ENCODE assay signal across 22 cellular contexts in genomic region chr1:17611991-17612390, GRCh38.
A peak's percentile ranks its signal among the peaks of the same experiment; 100 is the strongest.
DNase-seq lines count a peak whose midpoint lies in the region; ATAC-seq, FAIRE-seq and TF ChIP-seq lines count a peak whose summit lies in the region.
"Had no signal": no experiment of that assay in that cellular context is flagged by ENCODE, and none has a peak within 500 bp of the region (broad histone marks: within the 10 kb centered on the region; RNA-seq: fewer than 3 reads in every experiment).

No MANE protein-coding gene starts in this region.

- H3K27ac ChIP-seq in sigmoid colon = no peak overlapping the region
- H3K27ac ChIP-seq: pancreas, skin epidermis, upper lobe of right lung had no signal

- intact Hi-C loops in sigmoid colon (cut with DNase I) = no loop called here

- H3K27me3 Mint-ChIP-seq in activated T-cell treated with anti-CD3 and anti-CD28 coated beads, Interleukin-2, amount 50 U/mL, for 4 hours (ENCODE audit: low read depth) = peaks cover 7% of the 10 kb centered on the region
- no peaks in the 10 kb centered on the region for H3K27me3 Mint-ChIP-seq in T-helper 2 cell treated with Interferon-gamma antibody and Interleukin-4, amounts not matched to agents 5 μg/mL and 100 μg/mL, for 36 hours (ENCODE audit: low read depth)

- H3K36me3 ChIP-seq in bronchial epithelial cell (ENCODE audit: control insufficient read depth, insufficient read depth, low read length) (no peaks in the 10 kb centered on the region), sigmoid colon (peaks cover 0 to 41% (median 5%) of the 10 kb centered on the region in 4 donors)

- H3K9me3 ChIP-seq in sigmoid colon = no peaks in the 10 kb centered on the region
- H3K9me3 ChIP-seq: pancreas, upper lobe of right lung had no signal

- no peaks in the 10 kb centered on the region for H3K9me3 Mint-ChIP-seq in activated T-cell treated with anti-CD3 and anti-CD28 coated beads, Interleukin-2, amount 50 U/mL, for 4 hours
- no peaks in the 10 kb centered on the region for H3K9me3 Mint-ChIP-seq in T-helper 2 cell treated with Interferon-gamma antibody and Interleukin-4, amounts not matched to agents 5 μg/mL and 100 μg/mL, for 36 hours
- H3K9me3 Mint-ChIP-seq: CD8-positive, alpha-beta memory T cell; natural killer cell; stimulated activated naive CD8-positive, alpha-beta T cell treated with anti-CD3 and anti-CD28 coated beads, Interleukin-15, amount 100 ng/mL, for 72 hours had no signal

- H3K4me1 ChIP-seq in sigmoid colon = peaks cover 0 to 14% (median under 1%) of the 10 kb centered on the region in 4 donors
- H3K4me1 ChIP-seq: pancreas, upper lobe of right lung had no signal

- no peak overlapping the region for H3K27ac Mint-ChIP-seq in T-helper 2 cell treated with Interferon-gamma antibody and Interleukin-4, amounts not matched to agents 5 μg/mL and 100 μg/mL, for 36 hours
- H3K27ac Mint-ChIP-seq: natural killer cell; stimulated activated naive CD8-positive, alpha-beta T cell treated with anti-CD3 and anti-CD28 coated beads, Interleukin-15, amount 100 ng/mL, for 72 hours had no signal

- FAIRE-seq in bronchial epithelial cell (lab: Jason Lieb, UNC) = no peak
- FAIRE-seq: GM18507, pancreas had no signal

- TF ChIP-seq CTCF in bronchial epithelial cell (IDR thresholded peaks at IDR 0.05; ENCODE audit: insufficient read depth, low read length, severe bottlenecking) = no peak
- TF ChIP-seq CTCF in sigmoid colon (IDR thresholded peaks at IDR 0.05) = no peak

- H3K4me3 ChIP-seq in bronchial epithelial cell (ENCODE audit: low read depth, low read length) = no peak overlapping the region
- no peak overlapping the region for H3K4me3 ChIP-seq in sigmoid colon
- H3K4me3 ChIP-seq: pancreas, skin epidermis, upper lobe of right lung had no signal

- no peak for ATAC-seq in activated T-cell treated with anti-CD3 and anti-CD28 coated beads, Interleukin-2, amount 50 U/mL, for 4 hours
- ATAC-seq in HG02678 (IDR thresholded peaks at IDR 0.05; ENCODE audit: unreplicated experiment) = no peak
- ATAC-seq: natural killer cell; pancreas; stimulated activated naive CD8-positive, alpha-beta T cell treated with anti-CD3 and anti-CD28 coated beads, Interleukin-15, amount 100 ng/mL, for 72 hours; upper lobe of right lung had no signal

- no peaks in the 10 kb centered on the region for H3K4me1 Mint-ChIP-seq in activated T-cell treated with anti-CD3 and anti-CD28 coated beads, Interleukin-2, amount 50 U/mL, for 4 hours (ENCODE audit: low read depth)
- H3K4me1 Mint-ChIP-seq in T-helper 2 cell treated with Interferon-gamma antibody and Interleukin-4, amounts not matched to agents 5 μg/mL and 100 μg/mL, for 36 hours (ENCODE audit: low read depth) = no peaks in the 10 kb centered on the region
- H3K4me1 Mint-ChIP-seq: CD8-positive, alpha-beta memory T cell; natural killer cell; stimulated activated naive CD8-positive, alpha-beta T cell treated with anti-CD3 and anti-CD28 coated beads, Interleukin-15, amount 100 ng/mL, for 72 hours had no signal

- no peaks in the 10 kb centered on the region for H3K36me3 Mint-ChIP-seq in activated T-cell treated with anti-CD3 and anti-CD28 coated beads, Interleukin-2, amount 50 U/mL, for 4 hours (ENCODE audit: insufficient read depth)
- no peaks in the 10 kb centered on the region for H3K36me3 Mint-ChIP-seq in T-helper 2 cell treated with Interferon-gamma antibody and Interleukin-4, amounts not matched to agents 5 μg/mL and 100 μg/mL, for 36 hours (ENCODE audit: low read depth)
- H3K36me3 Mint-ChIP-seq: CD8-positive, alpha-beta memory T cell; natural killer cell had no signal

- DNase-seq in AG08395 (ENCODE audit: low spot score) (peak; percentile 78), HK-2 (ENCODE audit: unreplicated experiment) (peak; percentile 21), bronchial epithelial cell (ENCODE audit: low read depth) (peak; percentile 52), left kidney (ENCODE audit: low read depth, low spot score) (peak; percentile 21), sigmoid colon (no peak)
- no peak for DNase-seq in activated T-cell treated with anti-CD3 and anti-CD28 coated beads, Interleukin-2, amount 50 U/mL, for 4 hours
- no peak for DNase-seq in T-helper 2 cell treated with Interferon-gamma antibody and Interleukin-4, amounts not matched to agents 5 μg/mL and 100 μg/mL, for 36 hours (ENCODE audit: low spot score)
- DNase-seq: amygdala; CD8-positive, alpha-beta memory T cell; DMS79 treated with DMSO at 0.1 percent for 48 hours; Karpas-422; natural killer cell; NCI-H1092 treated with DMSO at 0.1 percent for 48 hours; NCI-H526 treated with DMSO at 0.1 percent for 48 hours; pancreas; Right ventricle myocardium superior; stimulated activated CD4-positive, alpha-beta T cell treated with anti-CD3 and anti-CD28 coated beads, Interleukin-2, amount 100 ng/mL, for 48 hours; stimulated activated naive CD8-positive, alpha-beta T cell treated with anti-CD3 and anti-CD28 coated beads, Interleukin-15, amount 100 ng/mL, for 72 hours; upper lobe of right lung had no signal

- WGBS in sigmoid colon, 2 donors = 57 to 84% methylated on average over 1 of the region's 1 CpG

- no peaks in the 10 kb centered on the region for H3K27me3 ChIP-seq in bronchial epithelial cell (ENCODE audit: control insufficient read depth, insufficient read depth, low read length)
- no peaks in the 10 kb centered on the region for H3K27me3 ChIP-seq in sigmoid colon
- H3K27me3 ChIP-seq: pancreas, upper lobe of right lung had no signal

- TF ChIP-seq POLR2A in sigmoid colon (IDR thresholded peaks at IDR 0.05) = no peak

- no peak overlapping the region for H3K4me3 Mint-ChIP-seq in activated T-cell treated with anti-CD3 and anti-CD28 coated beads, Interleukin-2, amount 50 U/mL, for 4 hours
- H3K4me3 Mint-ChIP-seq in T-helper 2 cell treated with Interferon-gamma antibody and Interleukin-4, amounts not matched to agents 5 μg/mL and 100 μg/mL, for 36 hours = no peak overlapping the region
- H3K4me3 Mint-ChIP-seq: CD8-positive, alpha-beta memory T cell; natural killer cell; stimulated activated naive CD8-positive, alpha-beta T cell treated with anti-CD3 and anti-CD28 coated beads, Interleukin-15, amount 100 ng/mL, for 72 hours had no signal

- TF ChIP-seq EP300 in sigmoid colon (IDR thresholded peaks at IDR 0.05) = no peak

Comparison
In these comparisons a context has a peak if more than half of its experiments do, and no peak if none do; other contexts are left out.
1. DNase-seq: peak in AG08395 (single experiment), HK-2 (single experiment), bronchial epithelial cell (single experiment) and left kidney (single experiment); none in activated T-cell treated with anti-CD3 and anti-CD28 coated beads, Interleukin-2, amount 50 U/mL, for 4 hours (single experiment), T-helper 2 cell treated with Interferon-gamma antibody and Interleukin-4, amounts not matched to agents 5 μg/mL and 100 μg/mL, for 36 hours (single experiment) and sigmoid colon (single experiment).